In the genomic region with DNA sequence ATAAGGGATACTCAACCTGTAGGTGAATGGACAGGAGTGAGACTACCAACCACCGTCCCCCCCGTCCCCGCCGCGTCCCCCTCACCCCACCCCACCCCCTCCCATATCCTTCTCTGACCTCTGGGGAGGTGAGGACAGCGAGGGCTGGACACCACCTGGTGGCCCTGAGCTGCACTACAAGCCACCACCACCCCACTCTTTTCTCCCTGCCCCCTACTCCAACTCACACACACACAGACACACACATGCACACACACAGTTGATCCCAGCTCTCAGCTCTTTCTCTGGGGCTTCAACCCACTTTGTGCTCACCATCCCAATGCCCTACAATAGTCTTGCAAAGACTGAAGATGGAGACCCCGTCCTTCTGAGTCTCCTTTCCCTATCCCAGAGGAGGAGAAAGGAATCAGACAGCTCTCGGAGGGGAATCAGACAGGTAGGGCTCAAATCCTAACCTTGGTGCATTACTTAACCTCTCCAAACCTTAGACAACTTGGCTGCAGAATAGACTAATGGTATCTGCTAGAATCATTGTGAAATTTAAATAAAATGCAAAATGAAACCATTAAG, we compare ENCODE assay signal across 8 cellular contexts.
A peak's percentile ranks its signal among the peaks of the same experiment; 100 is the strongest.
DNase-seq lines count a peak whose midpoint lies in the region; ATAC-seq and TF ChIP-seq lines count a peak whose summit lies in the region.

No MANE protein-coding gene starts in this region.

- H3K36me3 Mint-ChIP-seq in activated T-cell treated with anti-CD3 and anti-CD28 coated beads, Interleukin-2, amount 50 U/mL, for 24 hours (ENCODE audit: low read depth), result no peaks in the 10 kb centered on the region

- TF ChIP-seq EP300 in tibial nerve (IDR thresholded peaks at IDR 0.05), result no peak

- TF ChIP-seq CTCF in ascending aorta (IDR thresholded peaks at IDR 0.05), result peak in 2 of 3 experiments; percentile 14 to 60
- peak; percentile 38 to 61 (median 45) for TF ChIP-seq CTCF in tibial nerve (IDR thresholded peaks at IDR 0.05)

- peak; percentile 44 to 56 for DNase-seq in activated T-cell treated with anti-CD3 and anti-CD28 coated beads, Interleukin-2, amount 50 U/mL, for 48 hours
- DNase-seq in activated T-cell treated with anti-CD3 and anti-CD28 coated beads, Interleukin-2, amount 50 U/mL, for 24 hours, result no peak
- DNase-seq in NCI-H1930 (lab: John Stamatoyannopoulos, UW), result peak; percentile 5 to 10
- DNase-seq in ascending aorta (ENCODE audit: low spot score in 2 of 2), result no peak
- DNase-seq in islet precursor cell, result peak; percentile 84
- DNase-seq in tibial nerve (ENCODE audit: low spot score in 2 of 2), result no peak
- DNase-seq in dedifferentiated amniotic fluid mesenchymal stem cell (ENCODE audit: extremely low spot score), result no peak

- no peak overlapping the region for H3K27ac Mint-ChIP-seq in activated T-cell treated with anti-CD3 and anti-CD28 coated beads, Interleukin-2, amount 50 U/mL, for 24 hours

- H3K4me1 ChIP-seq in ascending aorta (no peaks in the 10 kb centered on the region), tibial nerve (peaks cover 0 to 9% (median 0%) of the 10 kb centered on the region in 4 donors)

- H3K27me3 ChIP-seq in ascending aorta (no peaks in the 10 kb centered on the region), tibial nerve (no peaks in the 10 kb centered on the region)

- H3K4me3 ChIP-seq in ascending aorta, result no peak overlapping the region
- H3K4me3 ChIP-seq in tibial nerve, result no peak overlapping the region

- H3K27me3 Mint-ChIP-seq in activated T-cell treated with anti-CD3 and anti-CD28 coated beads, Interleukin-2, amount 50 U/mL, for 24 hours, result peaks cover 28% of the 10 kb centered on the region

- ATAC-seq in HG03135 (IDR thresholded peaks at IDR 0.05; ENCODE audit: unreplicated experiment), result no peak

- intact Hi-C loops in ascending aorta (cut with DNase I), result loop anchor here (2.0 kb wide), 1 partner anchor 103 kb away; no protein-coding TSS in a partner anchor

- H3K36me3 ChIP-seq in ascending aorta, result no peaks in the 10 kb centered on the region
- H3K36me3 ChIP-seq in tibial nerve, result peaks cover 0 to 7% (median 0%) of the 10 kb centered on the region in 3 donors

- no peak for TF ChIP-seq POLR2A in tibial nerve (IDR thresholded peaks at IDR 0.05)

- no peaks in the 10 kb centered on the region for H3K9me3 ChIP-seq in ascending aorta
- no peaks in the 10 kb centered on the region for H3K9me3 ChIP-seq in tibial nerve

- H3K9me3 Mint-ChIP-seq in activated T-cell treated with anti-CD3 and anti-CD28 coated beads, Interleukin-2, amount 50 U/mL, for 24 hours, result no peaks in the 10 kb centered on the region

- H3K4me1 Mint-ChIP-seq in activated T-cell treated with anti-CD3 and anti-CD28 coated beads, Interleukin-2, amount 50 U/mL, for 24 hours (ENCODE audit: low read depth), result peaks cover 12% of the 10 kb centered on the region

- H3K27ac ChIP-seq in ascending aorta (no peak overlapping the region), tibial nerve (no peak overlapping the region)

- WGBS in tibial nerve, 2 donors, result 20 to 24% methylated on average over 8 of the region's 8 CpGs

- no peak overlapping the region for H3K4me3 Mint-ChIP-seq in activated T-cell treated with anti-CD3 and anti-CD28 coated beads, Interleukin-2, amount 50 U/mL, for 24 hours

Comparison
In these comparisons a context has a peak if more than half of its experiments do, and no peak if none do; other contexts are left out.
1. DNase-seq: peak in activated T-cell treated with anti-CD3 and anti-CD28 coated beads, Interleukin-2, amount 50 U/mL, for 48 hours (2 of 2), NCI-H1930 (2 of 2) and islet precursor cell (single experiment); none in activated T-cell treated with anti-CD3 and anti-CD28 coated beads, Interleukin-2, amount 50 U/mL, for 24 hours (single experiment), ascending aorta (0 of 2), tibial nerve (0 of 2) and dedifferentiated amniotic fluid mesenchymal stem cell (single experiment).